In the genomic region with DNA sequence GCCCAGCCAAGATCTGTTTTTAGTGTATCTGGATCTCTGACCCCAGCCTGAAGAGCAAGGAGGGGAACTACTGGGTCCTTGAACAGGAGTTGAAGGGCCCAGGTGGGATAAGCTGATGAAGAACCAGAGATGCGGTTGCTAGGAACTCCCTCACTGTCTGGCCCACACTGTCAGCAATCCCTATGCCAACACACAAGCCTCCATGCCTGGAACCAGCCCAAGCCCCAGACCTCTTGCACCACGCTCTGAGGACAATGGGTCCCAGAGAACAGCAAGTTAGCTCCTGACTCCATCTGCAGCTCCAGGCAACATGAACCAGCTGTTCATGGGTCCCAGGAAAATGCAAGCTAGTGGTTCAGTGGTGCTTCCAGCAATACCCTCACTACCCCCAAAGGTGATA, we compare ENCODE assay signal across 33 cellular contexts. TPM values are rescaled to one million over a fixed set of nuclear protein-coding genes. Genes with fewer than 3 reads are reported as not detected.
"Had no signal": no experiment of that assay in that cellular context is flagged by ENCODE, and none has a peak within 500 bp of the region (broad histone marks: within the 10 kb centered on the region; RNA-seq: fewer than 3 reads in every experiment).

No MANE protein-coding gene starts in this region.

- DNase-seq: activated B cell treated with CpG ODN at 0.5 μM for 24 hours; activated CD4-positive, alpha-beta memory T cell treated with anti-CD3 and anti-CD28 coated beads, Interleukin-2, amount 10 ng/mL, durations not matched to agents 7 days and 5 days; activated CD4-positive, alpha-beta T cell treated with anti-CD3 and anti-CD28 coated beads, Interleukin-2, amount 50 U/mL, for 1 hour; activated naive CD4-positive, alpha-beta T cell treated with anti-CD3 and anti-CD28 coated beads, Interleukin-2, amount 50 U/mL, for 16 hours; activated naive CD8-positive, alpha-beta T cell treated with anti-CD3 and anti-CD28 coated beads, Interleukin-2, amount 10 ng/mL, durations not matched to agents 7 days and 5 days; activated T-cell treated with anti-CD3 and anti-CD28 coated beads for 4 hours; activated T-cell treated with anti-CD3 and anti-CD28 coated beads, Interleukin-2, amount 50 U/mL, for 48 hours; adrenal gland; anterior cingulate cortex; NCI-H1092 treated with DMSO at 0.1 percent for 48 hours; NCI-H1417 treated with DMSO at 0.1 percent for 48 hours; NCI-H1694; NCI-H2029; NCI-H2107; NCI-H2227 treated with DMSO at 0.1 percent for 48 hours; NCI-H446 treated with DMSO at 0.1 percent for 48 hours; NCI-H524 treated with DMSO at 0.1 percent for 48 hours; NCI-H774; NK-92 treated with Interleukin-12 subunit alpha and Interleukin-12 subunit beta, amount 100 ng/mL, for 24 hours; OCI-M1; Right ventricle myocardium superior; T-cell; T-helper 2 cell; T1000 had no signal

- H3K4me3 ChIP-seq: adrenal gland, SJSA1 had no signal

- H3K9me3 ChIP-seq: adrenal gland had no signal

- H3K27ac ChIP-seq: adrenal gland, KMS-11, RWPE1, SJSA1 had no signal

- H3K36me3 ChIP-seq: adrenal gland, SJSA1 had no signal

- H3K9ac ChIP-seq: KMS-11 had no signal

- ATAC-seq: Panc1, T-cell had no signal

- H3K4me2 ChIP-seq: KMS-11 had no signal

- H3K9me3 Mint-ChIP-seq: activated B cell treated with CpG ODN at 0.5 μM for 24 hours; activated CD4-positive, alpha-beta memory T cell treated with anti-CD3 and anti-CD28 coated beads, Interleukin-2, amount 10 ng/mL, durations not matched to agents 7 days and 5 days; activated naive CD8-positive, alpha-beta T cell treated with anti-CD3 and anti-CD28 coated beads, Interleukin-2, amount 10 ng/mL, durations not matched to agents 7 days and 5 days; central memory CD8-positive, alpha-beta T cell; T-cell had no signal

- H3K27ac Mint-ChIP-seq: activated B cell treated with CpG ODN at 0.5 μM for 24 hours; activated CD4-positive, alpha-beta memory T cell treated with anti-CD3 and anti-CD28 coated beads, Interleukin-2, amount 10 ng/mL, durations not matched to agents 7 days and 5 days; activated naive CD8-positive, alpha-beta T cell treated with anti-CD3 and anti-CD28 coated beads, Interleukin-2, amount 10 ng/mL, durations not matched to agents 7 days and 5 days; T-cell had no signal

- H3K36me3 Mint-ChIP-seq: activated naive CD8-positive, alpha-beta T cell treated with anti-CD3 and anti-CD28 coated beads, Interleukin-2, amount 10 ng/mL, durations not matched to agents 7 days and 5 days; T-cell had no signal

- H3K4me3 Mint-ChIP-seq: activated B cell treated with CpG ODN at 0.5 μM for 24 hours; activated CD4-positive, alpha-beta memory T cell treated with anti-CD3 and anti-CD28 coated beads, Interleukin-2, amount 10 ng/mL, durations not matched to agents 7 days and 5 days; activated naive CD8-positive, alpha-beta T cell treated with anti-CD3 and anti-CD28 coated beads, Interleukin-2, amount 10 ng/mL, durations not matched to agents 7 days and 5 days; central memory CD8-positive, alpha-beta T cell; T-cell had no signal

- FAIRE-seq: bronchial epithelial cell, TTC549 had no signal

RNA-seq across cellular contexts. Expression of gene NAT16, which starts 2.4 kb away (rescaled TPM):
- total RNA-seq: activated B cell treated with CpG ODN at 0.5 μM for 24 hours; activated CD4-positive, alpha-beta memory T cell treated with anti-CD3 and anti-CD28 coated beads, Interleukin-2, amount 10 ng/mL, durations not matched to agents 7 days and 5 days; activated CD8-positive, alpha-beta memory T cell treated with anti-CD3 and anti-CD28 coated beads for 36 hours; activated naive CD8-positive, alpha-beta T cell treated with anti-CD3 and anti-CD28 coated beads, Interleukin-2, amount 10 ng/mL, durations not matched to agents 7 days and 5 days; bronchial epithelial cell; MCF 10A; Right ventricle myocardium superior; SJSA1; T-cell had no signal
- polyA plus RNA-seq: adrenal gland had no signal

RNA-seq across cellular contexts. Expression of gene VGF, which starts 12.3 kb away (rescaled TPM):
- total RNA-seq: bronchial epithelial cell, Right ventricle myocardium superior, SJSA1, T-cell had no signal

RNA-seq across cellular contexts. Expression of gene MOGAT3, which starts 23.2 kb away (rescaled TPM):
- total RNA-seq: activated B cell treated with CpG ODN at 0.5 μM for 24 hours; activated CD4-positive, alpha-beta memory T cell treated with anti-CD3 and anti-CD28 coated beads, Interleukin-2, amount 10 ng/mL, durations not matched to agents 7 days and 5 days; activated CD8-positive, alpha-beta memory T cell treated with anti-CD3 and anti-CD28 coated beads for 36 hours; activated naive CD8-positive, alpha-beta T cell treated with anti-CD3 and anti-CD28 coated beads, Interleukin-2, amount 10 ng/mL, durations not matched to agents 7 days and 5 days; adrenal gland; bronchial epithelial cell; MCF 10A; Right ventricle myocardium superior; SJSA1; T-cell had no signal
- polyA plus RNA-seq: adrenal gland had no signal
